Comparison of ENCODE assay signal across 29 cellular contexts in genomic region chr22:35752833-35753189, GRCh38. TPM values are rescaled to one million over a fixed set of nuclear protein-coding genes. Genes with fewer than 3 reads are reported as not detected.
DNase-seq lines count a peak whose midpoint lies in the region; ATAC-seq, FAIRE-seq and TF ChIP-seq lines count a peak whose summit lies in the region.
"Had no signal": no experiment of that assay in that cellular context is flagged by ENCODE, and none has a peak within 500 bp of the region (broad histone marks: within the 10 kb centered on the region; RNA-seq: fewer than 3 reads in every experiment).

No MANE protein-coding gene starts in this region.

- H4K8ac ChIP-seq in mesenchymal stem cell (ENCODE audit: low read length) = no peak overlapping the region

- H3K27ac Mint-ChIP-seq in activated naive CD4-positive, alpha-beta T cell treated with anti-CD3 and anti-CD28 coated beads, Interleukin-2, amount 50 U/mL, for 72 hours = no peak overlapping the region
- H3K27ac Mint-ChIP-seq: activated CD4-positive, alpha-beta memory T cell treated with anti-CD3 and anti-CD28 coated beads for 36 hours; T-helper 2 cell treated with Interferon-gamma antibody and Interleukin-4, amounts not matched to agents 5 μg/mL and 100 μg/mL, for 36 hours had no signal

- no peak overlapping the region for H2BK15ac ChIP-seq in mesenchymal stem cell (ENCODE audit: low read depth, poor library complexity, severe bottlenecking)

- H3K4me2 ChIP-seq in mesenchymal stem cell (ENCODE audit: low read length, poor library complexity, severe bottlenecking) = no peak overlapping the region
- H3K4me2 ChIP-seq: PC-9 had no signal

- no peak for FAIRE-seq in D721Med (lab: Jason Lieb, UNC)

- peak overlapping the region; percentile 40 for H3K27ac ChIP-seq in cardiac muscle cell
- no peak overlapping the region for H3K27ac ChIP-seq in mesenchymal stem cell (ENCODE audit: low read length, poor library complexity, severe bottlenecking)
- H3K27ac ChIP-seq in stomach = peak overlapping the region in 1 of 5 donors; percentile 8
- H3K27ac ChIP-seq: PC-9, SJCRH30, WERI-Rb-1 had no signal

- H2AK5ac ChIP-seq in mesenchymal stem cell (ENCODE audit: low read length, severe bottlenecking) = no peak overlapping the region

- no peak for TF ChIP-seq EP300 in stomach (IDR thresholded peaks at IDR 0.05)

- H3K18ac ChIP-seq in mesenchymal stem cell (ENCODE audit: low read depth in 1 of 2, low read length in 2 of 2) = no peak overlapping the region

- WGBS in mesenchymal stem cell = no CpG with 5 or more reads among the region's 3 CpGs
- WGBS in stomach, 5 donors = 73 to 82% (median 79%) methylated on average over 3 of the region's 3 CpGs

- H3K4me1 ChIP-seq in cardiac muscle cell (ENCODE audit: low read depth) (peaks cover 21% of the 10 kb centered on the region), mesenchymal stem cell (ENCODE audit: control insufficient read depth, insufficient read depth, low read depth, low read length) (peaks cover 3% of the 10 kb centered on the region), stomach (peaks cover 0 to 26% (median 9%) of the 10 kb centered on the region in 4 donors)
- H3K4me1 ChIP-seq: Caco-2, SJCRH30 had no signal

- H3K23ac ChIP-seq in mesenchymal stem cell (ENCODE audit: low read length in 2 of 2) = no peak overlapping the region

- H3K36me3 Mint-ChIP-seq in activated naive CD4-positive, alpha-beta T cell treated with anti-CD3 and anti-CD28 coated beads, Interleukin-2, amount 50 U/mL, for 72 hours = no peaks in the 10 kb centered on the region
- H3K36me3 Mint-ChIP-seq: activated CD4-positive, alpha-beta memory T cell treated with anti-CD3 and anti-CD28 coated beads for 36 hours had no signal

- TF ChIP-seq CTCF in cardiac muscle cell (IDR thresholded peaks at IDR 0.05; ENCODE audit: low read depth, low read length) = no peak
- no peak for TF ChIP-seq CTCF in stomach (IDR thresholded peaks at IDR 0.05)
- TF ChIP-seq CTCF in D721Med (IDR thresholded peaks at IDR 0.05; ENCODE audit: insufficient read depth, missing control alignments) = no peak

- no peak overlapping the region for H3K4me3 ChIP-seq in cardiac muscle cell
- H3K4me3 ChIP-seq in mesenchymal stem cell (ENCODE audit: insufficient read depth in 1 of 2, low read depth in 1 of 2, low read length in 2 of 2) = no peak overlapping the region
- H3K4me3 ChIP-seq in stomach = no peak overlapping the region
- H3K4me3 ChIP-seq: esophagus squamous epithelium, left lung, PC-9, right atrium auricular region, SJCRH30 had no signal

- TF ChIP-seq POLR2A in stomach (IDR thresholded peaks at IDR 0.05) = no peak

- peaks cover 11% of the 10 kb centered on the region for H3K79me1 ChIP-seq in mesenchymal stem cell (replicated peaks; ENCODE audit: low read length, poor library complexity, severe bottlenecking)

- H3K27me3 ChIP-seq in cardiac muscle cell (no peaks in the 10 kb centered on the region), mesenchymal stem cell (ENCODE audit: control insufficient read depth in 1 of 2, insufficient read depth in 1 of 2, low read length in 2 of 2) (no peaks in the 10 kb centered on the region), stomach (no peaks in the 10 kb centered on the region)
- H3K27me3 ChIP-seq: BE2C, esophagus squamous epithelium, left lung, right atrium auricular region, SJCRH30 had no signal

- H2BK12ac ChIP-seq in mesenchymal stem cell (ENCODE audit: low read length in 2 of 2) = no peak overlapping the region

- H3K36me3 ChIP-seq in cardiac muscle cell (peaks cover 37% of the 10 kb centered on the region), mesenchymal stem cell (ENCODE audit: control insufficient read depth in 1 of 2, insufficient read depth in 2 of 2, low read depth in 1 of 2, low read length in 2 of 2) (peaks cover 12 to 72% of the 10 kb centered on the region in 2 experiments), stomach (peaks cover 0 to 19% (median 6%) of the 10 kb centered on the region in 4 donors)
- H3K36me3 ChIP-seq: left lung had no signal

- DNase-seq in cardiac muscle cell (ENCODE audit: low read depth in 1 of 2, low spot score in 1 of 2) (no peak), Right ventricle myocardium inferior (ENCODE audit: missing footprints) (no peak), astrocyte of the hippocampus (ENCODE audit: low read depth, low spot score) (peak; percentile 12), mesenchymal stem cell (peak; percentile 52), stomach (no peak), D721Med (ENCODE audit: insufficient read length, low spot score) (no peak)
- no peak for DNase-seq in activated naive CD4-positive, alpha-beta T cell treated with anti-CD3 and anti-CD28 coated beads, Interleukin-2, amount 50 U/mL, for 72 hours (ENCODE audit: low spot score in 2 of 2)
- DNase-seq: 8988T; activated CD4-positive, alpha-beta memory T cell treated with anti-CD3 and anti-CD28 coated beads for 36 hours; activated naive CD4-positive, alpha-beta T cell; activated T-cell treated with anti-CD3 and anti-CD28 coated beads, Interleukin-2, amount 50 U/mL, for 1 hour; BE2C; Caco-2; effector memory CD4-positive, alpha-beta T cell; EL; esophagus squamous epithelium; left lung; NCI-H187 treated with DMSO at 0.1 percent for 48 hours; NCI-H774; PC-9; SJCRH30; stimulated activated CD4-positive, alpha-beta T cell treated with anti-CD3 and anti-CD28 coated beads, Interleukin-12 subunit alpha, Interleukin-12 subunit beta, amount 100 ng/mL, for 4 hours; WERI-Rb-1 had no signal

- intact Hi-C loops in Right ventricle myocardium inferior (cut with DNase I) = loop anchor here (5.0 kb wide), 1 partner anchor 169 kb away; no protein-coding TSS in a partner anchor
- intact Hi-C loops in stomach (cut with DNase I; ENCODE audit: low total_unique reads) = no loop called here

- H2BK5ac ChIP-seq in mesenchymal stem cell (ENCODE audit: low read depth, low read length, poor library complexity, severe bottlenecking) = no peak overlapping the region

- peak overlapping the region; percentile 19 for H3K9ac ChIP-seq in mesenchymal stem cell (ENCODE audit: low read length)

- H3K14ac ChIP-seq in mesenchymal stem cell (ENCODE audit: low read length in 2 of 2) = no peak overlapping the region

- no peak overlapping the region for H2BK120ac ChIP-seq in mesenchymal stem cell (ENCODE audit: low read depth, low read length)

- H3K9me3 Mint-ChIP-seq in activated naive CD4-positive, alpha-beta T cell treated with anti-CD3 and anti-CD28 coated beads, Interleukin-2, amount 50 U/mL, for 72 hours = no peaks in the 10 kb centered on the region
- H3K9me3 Mint-ChIP-seq: activated CD4-positive, alpha-beta memory T cell treated with anti-CD3 and anti-CD28 coated beads for 36 hours; T-helper 2 cell treated with Interferon-gamma antibody and Interleukin-4, amounts not matched to agents 5 μg/mL and 100 μg/mL, for 36 hours had no signal

- no peak overlapping the region for H4K91ac ChIP-seq in mesenchymal stem cell (ENCODE audit: low read length)

- no peak for ATAC-seq in Right ventricle myocardium inferior
- no peak for ATAC-seq in activated naive CD4-positive, alpha-beta T cell treated with anti-CD3 and anti-CD28 coated beads, Interleukin-2, amount 50 U/mL, for 72 hours
- no peak for ATAC-seq in GM21528 (IDR thresholded peaks at IDR 0.05; ENCODE audit: low FRiP score, unreplicated experiment)

- H3K9me3 ChIP-seq in cardiac muscle cell (ENCODE audit: low read depth) (no peaks in the 10 kb centered on the region), mesenchymal stem cell (ENCODE audit: control insufficient read depth, low read length) (no peaks in the 10 kb centered on the region), stomach (no peaks in the 10 kb centered on the region)
- H3K9me3 ChIP-seq: BE2C, Caco-2, esophagus squamous epithelium, left lung, right atrium auricular region, SJCRH30 had no signal

- no peak overlapping the region for H3K4ac ChIP-seq in mesenchymal stem cell (ENCODE audit: low read depth in 1 of 2, low read length in 2 of 2)

- H2AFZ ChIP-seq in mesenchymal stem cell (ENCODE audit: low read depth, low read length) = no peak overlapping the region
- H2AFZ ChIP-seq: PC-9 had no signal

RNA-seq across cellular contexts. Expression of gene APOL5, which starts 35.1 kb away (rescaled TPM):
- not detected in 2 replicates for total RNA-seq in cardiac muscle cell
- not detected in 2 replicates for polyA plus RNA-seq in cardiac muscle cell
- total RNA-seq in Right ventricle myocardium inferior = not detected
- polyA plus RNA-seq in mesenchymal stem cell (2013, experiment 1 of 2) = not detected
- not detected for polyA plus RNA-seq in mesenchymal stem cell (2013, experiment 2 of 2)
- total RNA-seq in stomach = not detected
- not detected for polyA plus RNA-seq in stomach
- total RNA-seq in activated naive CD4-positive, alpha-beta T cell treated with anti-CD3 and anti-CD28 coated beads, Interleukin-2, amount 50 U/mL, for 72 hours = not detected
- total RNA-seq: activated CD4-positive, alpha-beta memory T cell treated with anti-CD3 and anti-CD28 coated beads for 36 hours; Caco-2; cerebellum; esophagus squamous epithelium; left lung; omental fat pad; PC-9; SJCRH30; ureter had no signal

Comparison
In these comparisons a context has a peak if more than half of its experiments do, and no peak if none do; other contexts are left out.
1. DNase-seq: peak in astrocyte of the hippocampus (single experiment) and mesenchymal stem cell (single experiment); none in cardiac muscle cell (0 of 2), Right ventricle myocardium inferior (single experiment), stomach (single experiment), D721Med (single experiment) and activated naive CD4-positive, alpha-beta T cell treated with anti-CD3 and anti-CD28 coated beads, Interleukin-2, amount 50 U/mL, for 72 hours (0 of 2).